Comparison of ENCODE assay signal across 8 cellular contexts in genomic region chr1:45686081-45687013, GRCh38. TPM values are rescaled to one million over a fixed set of nuclear protein-coding genes. Genes with fewer than 3 reads are reported as not detected.
DNase-seq lines count a peak whose midpoint lies in the region; ATAC-seq, FAIRE-seq and TF ChIP-seq lines count a peak whose summit lies in the region.

GPBP1L1 (minus strand) TSS chr1:45686533; CDS start chr1:45659087, 27,446 bp downstream.

- H3K4me3 ChIP-seq in BLaER1 (peak within 1 kb of the TSS; percentile 99), coronary artery (peak within 1 kb of the TSS; percentile 85)

- H3K4me2 ChIP-seq in BLaER1 = peak within 1 kb of the TSS; percentile 89

- no peaks in the 10 kb centered on the region for H3K9me3 Mint-ChIP-seq in activated CD4-positive, alpha-beta T cell treated with anti-CD3 and anti-CD28 coated beads, Interleukin-2, amount 10 ng/mL, durations not matched to agents 24 days and 14 days

- ATAC-seq in HG03457 (IDR thresholded peaks at IDR 0.05; ENCODE audit: unreplicated experiment) = peak; percentile 34
- ATAC-seq in left lobe of liver = peak; percentile 82

- H3K9me3 ChIP-seq in BLaER1 = no peaks in the 10 kb centered on the region

- peak; percentile 79 for DNase-seq in GM19239 (ENCODE audit: insufficient read length, low spot score)
- peak; percentile 96 to 99 for DNase-seq in NCI-H526 (lab: John Stamatoyannopoulos, UW)
- peak; percentile 99 for DNase-seq in activated CD4-positive, alpha-beta T cell treated with anti-CD3 and anti-CD28 coated beads, Interleukin-2, amount 10 ng/mL, durations not matched to agents 24 days and 14 days
- peak; percentile 97 for DNase-seq in coronary artery (ENCODE audit: low spot score)
- DNase-seq in left lobe of liver (ENCODE audit: low spot score) = peak; percentile 99
- DNase-seq in stimulated activated CD4-positive, alpha-beta T cell treated with anti-CD3 and anti-CD28 coated beads, Interleukin-2, amount 100 ng/mL, for 4 hours (ENCODE audit: low read depth) = peak; percentile 97

- H3K4me1 Mint-ChIP-seq in activated CD4-positive, alpha-beta T cell treated with anti-CD3 and anti-CD28 coated beads, Interleukin-2, amount 10 ng/mL, durations not matched to agents 24 days and 14 days = peaks cover 31% of the 10 kb centered on the region

- FAIRE-seq in GM19239 (lab: Jason Lieb, UNC) = peak; percentile 96

- H3K9ac ChIP-seq in BLaER1 = peak within 1 kb of the TSS; percentile 97

- peaks cover 24% of the 10 kb centered on the region for H3K36me3 ChIP-seq in BLaER1

- peak within 1 kb of the TSS; percentile 98 for H3K4me3 Mint-ChIP-seq in activated CD4-positive, alpha-beta T cell treated with anti-CD3 and anti-CD28 coated beads, Interleukin-2, amount 10 ng/mL, durations not matched to agents 24 days and 14 days

- peaks cover 47% of the 10 kb centered on the region for H3K4me1 ChIP-seq in BLaER1

- peaks cover 44% of the 10 kb centered on the region for H4K20me1 ChIP-seq in BLaER1

- peaks cover 18% of the 10 kb centered on the region for H3K36me3 Mint-ChIP-seq in activated CD4-positive, alpha-beta T cell treated with anti-CD3 and anti-CD28 coated beads, Interleukin-2, amount 10 ng/mL, durations not matched to agents 24 days and 14 days (ENCODE audit: low read depth)

- no peaks in the 10 kb centered on the region for H3K27me3 ChIP-seq in BLaER1

- peak within 1 kb of the TSS; percentile 97 for H3K27ac Mint-ChIP-seq in activated CD4-positive, alpha-beta T cell treated with anti-CD3 and anti-CD28 coated beads, Interleukin-2, amount 10 ng/mL, durations not matched to agents 24 days and 14 days

- intact Hi-C loops in activated CD4-positive, alpha-beta T cell treated with anti-CD3 and anti-CD28 coated beads, Interleukin-2, amount 10 ng/mL, durations not matched to agents 24 days and 14 days (cut with micrococcal nuclease) = loop anchor here (1.0 to 5.0 kb wide), 10 partner anchors 64 to 964 kb away; partner anchors contain the start of genes CCDC163, IPP, LRRC41 and MMACHC

- no peaks in the 10 kb centered on the region for H3K27me3 Mint-ChIP-seq in activated CD4-positive, alpha-beta T cell treated with anti-CD3 and anti-CD28 coated beads, Interleukin-2, amount 10 ng/mL, durations not matched to agents 24 days and 14 days

- peak within 1 kb of the TSS; percentile 97 for H3K27ac ChIP-seq in BLaER1
- peak within 1 kb of the TSS; percentile 94 to 97 for H3K27ac ChIP-seq in coronary artery

- no peak for TF ChIP-seq CTCF in coronary artery (IDR thresholded peaks at IDR 0.05)

RNA-seq across cellular contexts. Expression of gene GPBP1L1, which starts in this region (rescaled TPM):
- 101 and 104 TPM in 2 replicates for total RNA-seq in activated CD4-positive, alpha-beta T cell treated with anti-CD3 and anti-CD28 coated beads, Interleukin-2, amount 10 ng/mL, durations not matched to agents 24 days and 14 days
- total RNA-seq in left lobe of liver = 76.2 TPM

Comparison
In these comparisons a context has a peak if more than half of its experiments do, and no peak if none do; other contexts are left out.
1. Peak in every context shown above with its lines: DNase-seq, ATAC-seq, H3K4me3 ChIP-seq and H3K27ac ChIP-seq.